Comparison of ENCODE assay signal across 8 cellular contexts in the genomic region with DNA sequence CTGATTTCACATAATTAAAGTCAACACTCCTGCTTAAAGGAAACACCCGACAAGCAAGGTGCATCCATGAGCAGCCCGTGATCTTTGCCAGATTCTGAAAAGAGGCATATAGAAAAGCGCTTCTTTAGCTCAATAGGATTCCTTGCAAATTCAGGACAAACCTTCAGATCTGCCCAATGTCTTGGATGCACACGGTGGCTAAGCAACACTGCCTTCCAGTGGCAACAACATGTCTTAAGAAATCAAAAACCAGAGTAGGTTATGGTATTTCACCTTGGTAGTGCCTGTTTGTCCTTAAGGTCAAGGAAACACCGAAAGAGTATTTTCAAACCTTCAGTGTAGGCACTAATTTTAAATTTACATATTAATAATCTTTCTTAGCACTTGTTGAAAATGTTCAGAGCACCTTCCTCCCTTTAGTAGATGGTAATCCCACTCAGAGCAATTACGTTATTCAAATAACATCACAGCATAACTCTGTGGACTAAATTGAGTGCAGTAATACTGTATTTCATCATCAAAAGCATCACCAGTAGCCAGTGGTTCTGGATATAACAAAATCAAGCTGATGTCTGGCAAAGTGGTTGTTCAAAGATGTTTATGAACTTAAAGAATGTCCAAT. TPM values are rescaled to one million over a fixed set of nuclear protein-coding genes. Genes with fewer than 3 reads are reported as not detected.
DNase-seq lines count a peak whose midpoint lies in the region; ATAC-seq, FAIRE-seq and TF ChIP-seq lines count a peak whose summit lies in the region.

No MANE protein-coding gene starts in this region.

- no peaks in the 10 kb centered on the region for H3K36me3 ChIP-seq in WERI-Rb-1

- TF ChIP-seq POLR2A in GM12892 (IDR thresholded peaks at IDR 0.05; ENCODE audit: low read depth, low read length), result no peak

- peak; percentile 63 for TF ChIP-seq CTCF in AG09319 (IDR thresholded peaks at IDR 0.05; ENCODE audit: low read depth, low read length)
- TF ChIP-seq CTCF in WERI-Rb-1 (IDR thresholded peaks at IDR 0.05; ENCODE audit: low read depth, low read length), result peak; percentile 37

- POLR2A ChIA-PET in HEK293T (lab: Yijun Ruan, JAX), result no interaction called here

- ATAC-seq in HG02759 (IDR thresholded peaks at IDR 0.05; ENCODE audit: unreplicated experiment) (no peak), GM18909 (IDR thresholded peaks at IDR 0.05; ENCODE audit: poor library complexity, unreplicated experiment) (no peak)

- no peak for FAIRE-seq in GM12892 (lab: Jason Lieb, UNC)

- H3K4me3 ChIP-seq in WERI-Rb-1 (ENCODE audit: low read depth, low read length), result no peak overlapping the region

- no peak overlapping the region for H3K27ac ChIP-seq in WERI-Rb-1

- no peaks in the 10 kb centered on the region for H3K9me3 ChIP-seq in WERI-Rb-1 (ENCODE audit: severe bottlenecking)

- H3K27me3 ChIP-seq in WERI-Rb-1 (ENCODE audit: insufficient read depth, low read depth, severe bottlenecking), result peaks cover 38% of the 10 kb centered on the region

- CTCF ChIA-PET in HEK293T (lab: Yijun Ruan, JAX), result interaction anchor here (0.6 to 2.5 kb wide), 4 partner anchors 9 to 32 kb away, joined by 3 to 10 read pairs (median 4); no protein-coding TSS in a partner anchor

- peak; percentile 19 for DNase-seq in AG09319 (ENCODE audit: extremely low read depth, low read depth)
- DNase-seq in HEK293T (ENCODE audit: extremely low spot score), result peak; percentile 40
- DNase-seq in WERI-Rb-1, result no peak
- peak; percentile 49 for DNase-seq in kidney tubule cell (ENCODE audit: low spot score)
- DNase-seq in epidermal melanocyte (ENCODE audit: insufficient read length, low spot score), result no peak
- DNase-seq in GM12892 (ENCODE audit: insufficient read length), result no peak

TF ChIP-seq in HEK293T, 16 proteins besides CTCF, POLR2A, EP300 and RAD21:
- TF ChIP-seq FOXM1 (IDR thresholded peaks at IDR 0.05; ENCODE audit: borderline replicate concordance), result no peak
- no peak for TF ChIP-seq ARNT (IDR thresholded peaks at IDR 0.05)
- TF ChIP-seq SP1 (IDR thresholded peaks at IDR 0.05), result no peak
- no peak for TF ChIP-seq NFRKB (IDR thresholded peaks at IDR 0.05)
- no peak for TF ChIP-seq SUZ12 (IDR thresholded peaks at IDR 0.05)

RNA-seq across cellular contexts. Expression of gene CDKN3, which starts 58.0 kb away (rescaled TPM):
- 40.2 TPM for polyA plus RNA-seq in GM12892 (2012; ENCODE audit: missing spikeins)

Comparison
In these comparisons a context has a peak if more than half of its experiments do, and no peak if none do; other contexts are left out.
1. DNase-seq: peak in AG09319 (single experiment), HEK293T (single experiment) and kidney tubule cell (single experiment); none in WERI-Rb-1 (single experiment), epidermal melanocyte (single experiment) and GM12892 (single experiment).